8 cellular contexts compared by ENCODE assay signal in the genomic region with DNA sequence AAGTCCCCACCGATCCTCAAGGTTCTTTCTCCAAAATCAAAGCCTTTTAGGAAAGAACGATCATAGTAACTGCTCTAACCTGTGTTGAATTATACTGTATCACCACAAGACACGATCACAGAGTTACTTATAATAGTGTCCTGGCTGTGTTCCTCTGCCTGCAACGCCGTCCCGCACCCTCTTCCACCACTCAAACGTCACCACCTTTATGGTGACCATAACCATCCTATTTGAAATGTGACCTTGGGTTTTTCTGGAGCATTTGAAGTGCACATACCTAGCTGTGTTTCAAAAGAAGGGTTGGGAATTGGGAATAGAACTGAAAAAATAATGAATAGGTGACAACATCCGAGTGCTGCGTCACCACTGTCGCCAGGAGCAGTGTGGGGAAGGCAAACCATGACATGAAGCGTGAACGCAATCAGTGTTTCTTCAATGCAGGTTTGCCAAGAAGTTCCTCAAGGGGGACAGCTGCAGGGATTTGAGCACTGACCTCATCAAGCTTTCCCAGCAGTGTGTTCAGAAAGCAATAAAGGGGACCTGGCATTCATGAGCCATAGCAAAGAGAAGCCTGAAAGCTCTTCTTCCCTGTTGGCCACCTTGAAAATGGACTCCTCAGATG. TPM values are rescaled to one million over a fixed set of nuclear protein-coding genes. Genes with fewer than 3 reads are reported as not detected.
DNase-seq lines count a peak whose midpoint lies in the region; ATAC-seq and TF ChIP-seq lines count a peak whose summit lies in the region.

No MANE protein-coding gene starts in this region.

- peaks cover 5% of the 10 kb centered on the region for H3K4me1 Mint-ChIP-seq in endothelial cell (ENCODE audit: unreplicated experiment)

- H3K36me3 Mint-ChIP-seq in endothelial cell (ENCODE audit: low read depth, unreplicated experiment): peaks cover 45% of the 10 kb centered on the region

- peaks cover 23% of the 10 kb centered on the region for H3K4me1 ChIP-seq in DND-41 (ENCODE audit: insufficient read depth, low read length)
- peaks cover 14% of the 10 kb centered on the region for H3K4me1 ChIP-seq in OCI-LY7 (ENCODE audit: insufficient read depth, low read length, poor library complexity, severe bottlenecking)
- H3K4me1 ChIP-seq in ovary (ENCODE audit: insufficient read depth): peaks cover 3% of the 10 kb centered on the region

- no peaks in the 10 kb centered on the region for H3K9me3 ChIP-seq in DND-41 (ENCODE audit: insufficient read depth, low read length, severe bottlenecking)
- H3K9me3 ChIP-seq in OCI-LY7 (ENCODE audit: low read length): no peaks in the 10 kb centered on the region
- H3K9me3 ChIP-seq in ovary: no peaks in the 10 kb centered on the region

- no peak for TF ChIP-seq CTCF in DND-41 (IDR thresholded peaks at IDR 0.05; ENCODE audit: borderline replicate concordance, extremely low read depth, low read length, poor library complexity, severe bottlenecking)
- no peak for TF ChIP-seq CTCF in OCI-LY7 (conservative IDR thresholded peaks at IDR 0.05; ENCODE audit: low read length)
- no peak for TF ChIP-seq CTCF in endothelial cell (IDR thresholded peaks at IDR 0.05; ENCODE audit: unreplicated experiment)
- TF ChIP-seq CTCF in ovary (IDR thresholded peaks at IDR 0.05): no peak

- H3K4me3 ChIP-seq in DND-41 (ENCODE audit: low read depth in 1 of 2, low read length in 2 of 2) (peak overlapping the region in 1 of 2 experiments; percentile 97; a peak in 2 of 4 replicates), OCI-LY7 (ENCODE audit: low read depth, low read length, poor library complexity, severe bottlenecking) (peak overlapping the region; percentile 98), ovary (peak overlapping the region; percentile 98)

- H3K9me3 Mint-ChIP-seq in endothelial cell (ENCODE audit: unreplicated experiment): no peaks in the 10 kb centered on the region

- H3K36me3 ChIP-seq in DND-41 (ENCODE audit: insufficient read depth, low read length): peaks cover 54% of the 10 kb centered on the region
- peaks cover 69% of the 10 kb centered on the region for H3K36me3 ChIP-seq in OCI-LY7 (ENCODE audit: insufficient read depth, low read length)
- no peaks in the 10 kb centered on the region for H3K36me3 ChIP-seq in ovary

- no peaks in the 10 kb centered on the region for H3K27me3 ChIP-seq in DND-41 (ENCODE audit: insufficient read depth, low read length, poor library complexity)
- no peaks in the 10 kb centered on the region for H3K27me3 ChIP-seq in ovary

- H3K27ac ChIP-seq in DND-41 (ENCODE audit: low read length) (no peak overlapping the region), OCI-LY7 (ENCODE audit: low read depth, low read length, poor library complexity, severe bottlenecking) (no peak overlapping the region), ovary (peak overlapping the region in 1 of 2 donors; percentile 77)

- peaks cover 5% of the 10 kb centered on the region; the same call in 1 of the 2 replicates for H4K20me1 ChIP-seq in DND-41 (ENCODE audit: insufficient read depth, low read length)
- no peaks in the 10 kb centered on the region; the same call in 1 of the 2 replicates for H4K20me1 ChIP-seq in OCI-LY7 (ENCODE audit: insufficient read depth, low read length)

- CTCF ChIA-PET in OCI-LY7 (lab: Charles Lee; ENCODE audit: unreplicated experiment): no interaction called here

- H3K4me2 ChIP-seq in DND-41 (ENCODE audit: insufficient read depth, low read length) (peak overlapping the region; percentile 86), OCI-LY7 (ENCODE audit: low read length) (peak overlapping the region; percentile 62)

- DNase-seq in DND-41: no peak
- DNase-seq in OCI-LY7 (ENCODE audit: low spot score): no peak
- no peak for DNase-seq in endothelial cell (ENCODE audit: low spot score)
- no peak for DNase-seq in ovary
- DNase-seq in NOMO-1 treated with dmso at 0.1 percent for 144 hours (lab: John Stamatoyannopoulos, UW; ENCODE audit: unreplicated experiment): no peak

- H3K79me2 ChIP-seq in DND-41 (ENCODE audit: insufficient read depth, low read length): peaks cover 18% of the 10 kb centered on the region
- H3K79me2 ChIP-seq in OCI-LY7 (ENCODE audit: insufficient read depth, low read depth, low read length): peaks cover 17% of the 10 kb centered on the region; the same call in 1 of the 2 replicates

- no peak for ATAC-seq in DND-41 (ENCODE audit: insufficient read depth, low read depth)
- ATAC-seq in HG02973 (IDR thresholded peaks at IDR 0.05; ENCODE audit: unreplicated experiment): no peak
- ATAC-seq in GM21390 (IDR thresholded peaks at IDR 0.05; ENCODE audit: unreplicated experiment): no peak
- ATAC-seq in HG03378 (IDR thresholded peaks at IDR 0.05; ENCODE audit: unreplicated experiment): no peak

- 63 to 74% (median 68%) methylated on average over 12 of the region's 12 CpGs for WGBS in ovary, 3 donors

- H3K27me3 Mint-ChIP-seq in endothelial cell (ENCODE audit: unreplicated experiment): no peaks in the 10 kb centered on the region

- H3K4me3 Mint-ChIP-seq in endothelial cell (ENCODE audit: unreplicated experiment): peak overlapping the region; percentile 95

- no TSS peak for BruUV-seq in OCI-LY7 (replicated peaks; lab: Mats Ljungman, UMichigan)

- peak overlapping the region; percentile 76; the same call in 1 of the 2 replicates for H3K9ac ChIP-seq in DND-41 (ENCODE audit: low read depth, low read length)

- no peaks in the 10 kb centered on the region for H3K9me2 ChIP-seq in OCI-LY7 (ENCODE audit: insufficient read depth, low read length)

- H3K27ac Mint-ChIP-seq in endothelial cell (ENCODE audit: unreplicated experiment): no peak overlapping the region

- intact Hi-C loops in OCI-LY7 (cut with micrococcal nuclease; ENCODE audit: unreplicated experiment) (loop anchor here (2.0 kb wide), 1 partner anchor 15 kb away; no protein-coding TSS in a partner anchor), ovary (cut with DNase I) (loop anchor here in 2 of 4 donors (5.0 to 10.0 kb wide), 2 partner anchors 673 to 936 kb away; a partner anchor contains a TSS)

- TF ChIP-seq POLR2A in ovary (IDR thresholded peaks at IDR 0.05): no peak

- TF ChIP-seq EP300 in ovary (IDR thresholded peaks at IDR 0.05): no peak

- POLR2A ChIA-PET in OCI-LY7 (lab: Charles Lee): interaction anchor here (1.4 kb wide), 1 partner anchor 16 kb away, joined by 12 read pairs; a partner anchor contains a TSS

- H2AFZ ChIP-seq in DND-41 (ENCODE audit: low read depth, low read length): peak overlapping the region; percentile 65
- H2AFZ ChIP-seq in OCI-LY7 (ENCODE audit: low read length): peak overlapping the region; percentile 35; the same call in 1 of the 2 replicates

RNA-seq across cellular contexts. Expression of a gene that starts 0.8 kb away (rescaled TPM):
- total RNA-seq in OCI-LY7 (2014; rRNA removed; shearing (Covaris generic)): 29.1 and 31.1 TPM in 2 replicates
- total RNA-seq in OCI-LY7 (2022) (36.1 and 36.5 TPM in 2 replicates), endothelial cell (ENCODE audit: unreplicated experiment) (48.9 TPM), ovary (10 to 100 TPM; 36.9 to 61.7 (median 42.7) TPM)
- 10 to 100 TPM; 56.4 to 83.2 TPM for polyA plus RNA-seq in ovary

RNA-seq across cellular contexts. Expression of a gene that starts 17.0 kb away (rescaled TPM):
- total RNA-seq in OCI-LY7 (2014; rRNA removed; shearing (Covaris generic)): 54.3 and 70.9 TPM in 2 replicates
- total RNA-seq in OCI-LY7 (2022) (176 and 180 TPM in 2 replicates), endothelial cell (ENCODE audit: unreplicated experiment) (62.2 TPM), ovary (10 to 100 TPM; 18.6 to 55.1 (median 39.9) TPM)
- polyA plus RNA-seq in ovary: 10 to 100 TPM; 30.8 to 34.0 TPM

RNA-seq across cellular contexts. Expression of a gene that starts 26.2 kb away (rescaled TPM):
- 3.2 and 5.0 TPM in 2 replicates for total RNA-seq in OCI-LY7 (2014; rRNA removed; shearing (Covaris generic))
- total RNA-seq in OCI-LY7 (2022) (11.4 and 14.3 TPM in 2 replicates), endothelial cell (ENCODE audit: unreplicated experiment) (27.6 TPM), ovary (10 to 100 TPM; 23.0 to 69.9 (median 33.1) TPM)
- 10 to 100 TPM; 24.4 to 33.0 TPM for polyA plus RNA-seq in ovary
